ENCODE assay signal across 29 cellular contexts in genomic region chr1:118815909-118816308, GRCh38.
"Had no signal": no experiment of that assay in that cellular context is flagged by ENCODE, and none has a peak within 500 bp of the region (broad histone marks: within the 10 kb centered on the region; RNA-seq: fewer than 3 reads in every experiment).

No MANE protein-coding gene starts in this region.

- H3K9me3 ChIP-seq: body of pancreas, pancreas, psoas muscle, thoracic aorta, vagina had no signal

- H2AFZ ChIP-seq: hepatocyte had no signal

- H3K4me3 ChIP-seq: body of pancreas, hepatocyte, left lung, pancreas, psoas muscle, right atrium auricular region, skin epidermis, stomach, thoracic aorta, vagina had no signal

- H3K4me3 Mint-ChIP-seq: activated naive CD4-positive, alpha-beta T cell treated with anti-CD3 and anti-CD28 coated beads for 36 hours; activated naive CD8-positive, alpha-beta T cell treated with anti-CD3 and anti-CD28 coated beads, Interleukin-2, amount 50 U/mL, for 24 hours; activated T-cell treated with anti-CD3 and anti-CD28 coated beads, Interleukin-2, amount 50 U/mL, for 72 hours; immature natural killer cell; natural killer cell treated with Interleukin-12 subunit alpha and Interleukin-12 subunit beta and Interleukin-15 and Interleukin-18, amount 100 ng/mL, for 72 hours; T-helper 1 cell treated with Interleukin-12 subunit alpha and Interleukin-12 subunit beta and Interleukin-4 antibody, amounts not matched to agents 30 μg/mL and 1 μg/mL, for 36 hours; type B pancreatic cell had no signal

- H3K4me1 ChIP-seq: body of pancreas, left lung, pancreas, right atrium auricular region, stomach, vagina had no signal

- H3K79me2 ChIP-seq: hepatocyte had no signal

- H3K36me3 ChIP-seq: left lung, pancreas, right atrium auricular region, stomach, thoracic aorta, vagina had no signal

- FAIRE-seq: pancreas had no signal

- H3K4me1 Mint-ChIP-seq: activated naive CD8-positive, alpha-beta T cell treated with anti-CD3 and anti-CD28 coated beads, Interleukin-2, amount 50 U/mL, for 24 hours; immature natural killer cell had no signal

- DNase-seq: activated CD4-positive, alpha-beta T cell treated with anti-CD3 and anti-CD28 coated beads for 4 hours; activated CD4-positive, alpha-beta T cell treated with anti-CD3 and anti-CD28 coated beads, Interleukin-2, amount 50 U/mL, for 48 hours; activated CD4-positive, CD25-positive, alpha-beta regulatory T cell; activated effector memory CD4-positive, alpha-beta T cell treated with Interleukin-2 at 50 U/mL for 16 hours; activated naive CD4-positive, alpha-beta T cell treated with anti-CD3 and anti-CD28 coated beads for 36 hours; activated naive CD8-positive, alpha-beta T cell treated with anti-CD3 and anti-CD28 coated beads, Interleukin-2, amount 50 U/mL, for 24 hours; activated T-cell treated with anti-CD3 and anti-CD28 coated beads, Interleukin-2, amount 50 U/mL, for 72 hours; anterior cingulate cortex; body of pancreas; dermis blood vessel endothelial cell; effector CD8-positive, alpha-beta T cell; erythroblast; foreskin melanocyte; glutamatergic neuron; immature natural killer cell; left lung; pancreas; psoas muscle; stimulated activated CD4-positive, alpha-beta T cell treated with anti-CD3 and anti-CD28 coated beads, Interleukin-1b, Interleukin-23, amount 100 ng/mL, for 48 hours; stomach; T1000 had no signal

- ATAC-seq: activated naive CD8-positive, alpha-beta T cell treated with anti-CD3 and anti-CD28 coated beads, Interleukin-2, amount 50 U/mL, for 24 hours; activated T-cell treated with anti-CD3 and anti-CD28 coated beads, Interleukin-2, amount 50 U/mL, for 72 hours; body of pancreas; left lung; natural killer cell treated with Interleukin-12 subunit alpha and Interleukin-12 subunit beta and Interleukin-15 and Interleukin-18, amount 100 ng/mL, for 72 hours; pancreas; psoas muscle had no signal

- H3K27ac ChIP-seq: body of pancreas, hepatocyte, left lung, pancreas, psoas muscle, right atrium auricular region, skin epidermis, stomach, thoracic aorta, vagina had no signal

- H3K27me3 Mint-ChIP-seq: activated naive CD8-positive, alpha-beta T cell treated with anti-CD3 and anti-CD28 coated beads, Interleukin-2, amount 50 U/mL, for 24 hours; natural killer cell treated with Interleukin-12 subunit alpha and Interleukin-12 subunit beta and Interleukin-15 and Interleukin-18, amount 100 ng/mL, for 72 hours; type B pancreatic cell had no signal

- H3K36me3 Mint-ChIP-seq: immature natural killer cell; natural killer cell treated with Interleukin-12 subunit alpha and Interleukin-12 subunit beta and Interleukin-15 and Interleukin-18, amount 100 ng/mL, for 72 hours; type B pancreatic cell had no signal

- H3K9me3 Mint-ChIP-seq: T-helper 1 cell treated with Interleukin-12 subunit alpha and Interleukin-12 subunit beta and Interleukin-4 antibody, amounts not matched to agents 30 μg/mL and 1 μg/mL, for 36 hours; type B pancreatic cell had no signal

- H3K27ac Mint-ChIP-seq: activated naive CD4-positive, alpha-beta T cell treated with anti-CD3 and anti-CD28 coated beads for 36 hours; activated naive CD8-positive, alpha-beta T cell treated with anti-CD3 and anti-CD28 coated beads, Interleukin-2, amount 50 U/mL, for 24 hours; activated T-cell treated with anti-CD3 and anti-CD28 coated beads, Interleukin-2, amount 50 U/mL, for 72 hours; immature natural killer cell; natural killer cell treated with Interleukin-12 subunit alpha and Interleukin-12 subunit beta and Interleukin-15 and Interleukin-18, amount 100 ng/mL, for 72 hours; T-helper 1 cell treated with Interleukin-12 subunit alpha and Interleukin-12 subunit beta and Interleukin-4 antibody, amounts not matched to agents 30 μg/mL and 1 μg/mL, for 36 hours; type B pancreatic cell had no signal

- H3K27me3 ChIP-seq: body of pancreas, hepatocyte, left lung, pancreas, right atrium auricular region, stomach, vagina had no signal

- H3K4me2 ChIP-seq: hepatocyte had no signal
